ENCODE assay signal across 18 cellular contexts in the genomic region with DNA sequence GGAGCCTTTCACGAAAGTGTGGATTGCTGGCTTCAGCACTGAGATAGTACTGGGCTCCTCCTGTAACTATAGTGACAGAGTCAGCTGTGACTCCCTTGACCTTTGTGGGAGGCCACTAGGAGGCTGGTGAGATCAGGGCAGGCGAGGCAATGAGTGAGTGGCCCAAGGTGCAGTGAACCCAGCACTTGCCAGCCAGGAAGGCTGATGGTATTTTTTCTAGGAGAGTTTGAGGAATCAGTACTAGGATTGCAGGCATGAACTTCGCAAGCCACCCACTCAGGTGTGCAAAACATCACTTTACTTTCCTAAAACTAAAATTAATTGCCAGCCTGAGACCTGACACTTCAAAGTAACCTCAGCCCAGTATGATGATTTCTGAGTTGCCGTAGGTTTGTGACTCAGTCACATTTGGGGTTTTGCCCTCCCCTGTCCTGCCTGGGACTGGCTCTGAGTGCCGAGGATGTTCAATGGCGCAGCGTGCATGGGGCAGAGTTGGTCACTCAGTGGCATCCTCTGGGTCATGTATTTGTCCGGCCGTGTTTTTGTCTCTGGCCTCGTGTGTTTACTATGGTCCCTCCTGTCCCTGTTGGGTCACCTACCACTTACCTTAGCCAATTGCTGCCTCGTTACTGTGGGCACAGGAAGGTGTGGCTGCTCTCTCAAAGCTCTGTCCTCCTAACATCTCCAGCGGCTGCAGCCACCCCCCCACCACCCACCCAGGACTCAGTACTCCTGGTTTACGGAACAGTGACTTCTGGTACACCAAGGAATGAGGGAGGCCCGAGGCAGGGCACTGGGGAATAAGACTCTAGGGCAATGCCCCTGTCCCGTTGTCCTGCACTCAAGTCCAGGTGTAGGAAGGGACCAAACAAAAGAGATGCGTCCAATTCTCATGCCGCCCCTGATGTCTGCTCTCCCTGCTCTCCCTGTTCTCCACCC.
DNase-seq lines count a peak whose midpoint lies in the region; ATAC-seq and TF ChIP-seq lines count a peak whose summit lies in the region.
"Had no signal": no experiment of that assay in that cellular context is flagged by ENCODE, and none has a peak within 500 bp of the region (broad histone marks: within the 10 kb centered on the region; RNA-seq: fewer than 3 reads in every experiment).

No MANE protein-coding gene starts in this region.

- H3K9me3 Mint-ChIP-seq in activated naive CD8-positive, alpha-beta T cell treated with anti-CD3 and anti-CD28 coated beads for 36 hours, result no peaks in the 10 kb centered on the region

- no peak for TF ChIP-seq CTCF in right lobe of liver (IDR thresholded peaks at IDR 0.05)

- no peaks in the 10 kb centered on the region for H3K4me1 ChIP-seq in right lobe of liver
- H3K4me1 ChIP-seq: adrenal gland, foreskin keratinocyte had no signal

- in situ Hi-C loops in Caki2 (cut with HindIII; ENCODE audit: low pct_unique_long_range_greater_than_20kb, low sequenced_read_pairs), result no loop called here

- WGBS in right lobe of liver (ENCODE audit: insufficient coverage, low coverage, low lambda C conversion rate, missing lambda C conversion rate), result 83% methylated on average over 1 of the region's 17 CpGs

- ATAC-seq in right lobe of liver, result peak in 3 of 4 donors; percentile 42 to 74 (median 52)
- ATAC-seq: foreskin keratinocyte had no signal

- H3K9me3 ChIP-seq in right lobe of liver, result no peaks in the 10 kb centered on the region
- H3K9me3 ChIP-seq: adrenal gland, transverse colon had no signal

- no peaks in the 10 kb centered on the region for H3K36me3 ChIP-seq in right lobe of liver
- H3K36me3 ChIP-seq: adrenal gland, transverse colon had no signal

- peaks cover 21% of the 10 kb centered on the region for H3K4me1 Mint-ChIP-seq in activated naive CD8-positive, alpha-beta T cell treated with anti-CD3 and anti-CD28 coated beads for 36 hours

- H3K4me3 ChIP-seq in right lobe of liver, result no peak overlapping the region
- H3K4me3 ChIP-seq: adrenal gland, transverse colon had no signal

- no peak overlapping the region for H3K4me3 Mint-ChIP-seq in activated naive CD8-positive, alpha-beta T cell treated with anti-CD3 and anti-CD28 coated beads for 36 hours

- peak; percentile 29 for DNase-seq in DMS53 (lab: John Stamatoyannopoulos, UW)
- no peak for DNase-seq in DMS53 treated with DMSO at 0.1 percent for 48 hours (lab: John Stamatoyannopoulos, UW; ENCODE audit: unreplicated experiment)
- DNase-seq in Caki2 (ENCODE audit: low read depth), result peak; percentile 57
- DNase-seq in activated naive CD8-positive, alpha-beta T cell treated with anti-CD3 and anti-CD28 coated beads for 36 hours, result peak; percentile 17
- DNase-seq in right lobe of liver, result no peak
- no peak for DNase-seq in DMS114 treated with DMSO at 0.1 percent for 48 hours (lab: John Stamatoyannopoulos, UW; ENCODE audit: unreplicated experiment)
- DNase-seq in dermis blood vessel endothelial cell, result no peak
- no peak for DNase-seq in amniotic stem cell (lab: John Stamatoyannopoulos, UW)
- DNase-seq: EL, foreskin keratinocyte, H7, NCI-H187 treated with DMSO at 0.1 percent for 48 hours, NCI-H446 treated with DMSO at 0.1 percent for 48 hours, retina, transverse colon had no signal

- intact Hi-C loops in right lobe of liver (cut with DNase I), result no loop called here

- H3K27ac Mint-ChIP-seq in activated naive CD8-positive, alpha-beta T cell treated with anti-CD3 and anti-CD28 coated beads for 36 hours, result no peak overlapping the region

- no peaks in the 10 kb centered on the region for H3K36me3 Mint-ChIP-seq in activated naive CD8-positive, alpha-beta T cell treated with anti-CD3 and anti-CD28 coated beads for 36 hours

- no peaks in the 10 kb centered on the region for H3K27me3 ChIP-seq in right lobe of liver
- H3K27me3 ChIP-seq: adrenal gland, foreskin keratinocyte, transverse colon had no signal

- H3K27me3 Mint-ChIP-seq in activated naive CD8-positive, alpha-beta T cell treated with anti-CD3 and anti-CD28 coated beads for 36 hours, result peaks cover 1% of the 10 kb centered on the region

- TF ChIP-seq POLR2A in right lobe of liver (IDR thresholded peaks at IDR 0.05), result no peak

- H3K27ac ChIP-seq in right lobe of liver, result no peak overlapping the region
- H3K27ac ChIP-seq: 22Rv1, adrenal gland, foreskin keratinocyte, transverse colon, VCaP had no signal

Comparison
In these comparisons a context has a peak if more than half of its experiments do, and no peak if none do; other contexts are left out.
1. DNase-seq: peak in DMS53 (single experiment), Caki2 (single experiment) and activated naive CD8-positive, alpha-beta T cell treated with anti-CD3 and anti-CD28 coated beads for 36 hours (single experiment); none in DMS53 treated with DMSO at 0.1 percent for 48 hours (single experiment), right lobe of liver (0 of 3), DMS114 treated with DMSO at 0.1 percent for 48 hours (single experiment), dermis blood vessel endothelial cell (single experiment) and amniotic stem cell (single experiment).